Comparison of ENCODE assay signal across 14 cellular contexts in genomic region chr20:3680701-3681351, GRCh38. TPM values are rescaled to one million over a fixed set of nuclear protein-coding genes. Genes with fewer than 3 reads are reported as not detected.
DNase-seq lines count a peak whose midpoint lies in the region; ATAC-seq, FAIRE-seq and TF ChIP-seq lines count a peak whose summit lies in the region.
"Had no signal": no experiment of that assay in that cellular context is flagged by ENCODE, and none has a peak within 500 bp of the region (broad histone marks: within the 10 kb centered on the region; RNA-seq: fewer than 3 reads in every experiment).

No MANE protein-coding gene starts in this region.

- no peak for ATAC-seq in GM21529 (IDR thresholded peaks at IDR 0.05; ENCODE audit: unreplicated experiment)
- ATAC-seq in GM19452 (IDR thresholded peaks at IDR 0.05; ENCODE audit: unreplicated experiment) = no peak
- ATAC-seq in natural killer cell = no peak
- ATAC-seq: stimulated activated naive B cell treated with anti-CD40 and anti-IgM and Interleukin-4, amounts not matched to agents 10 μg/mL and 1 μg/mL and 100 μg/mL, for 72 hours had no signal

- intact Hi-C loops in kidney (cut with DNase I) = no loop called here
- intact Hi-C loops in natural killer cell (cut with micrococcal nuclease) = no loop called here

- H2AFZ ChIP-seq in smooth muscle cell (ENCODE audit: low read depth) = peak overlapping the region; percentile 59

- H3K27me3 ChIP-seq in H7 (ENCODE audit: control insufficient read depth, insufficient read depth, low read length) (peaks cover 13% of the 10 kb centered on the region), smooth muscle cell (ENCODE audit: low read depth) (peaks cover 4% of the 10 kb centered on the region)

- no peaks in the 10 kb centered on the region for H3F3A ChIP-seq in smooth muscle cell (ENCODE audit: low read depth)

- H3K4me1 ChIP-seq in kidney (ENCODE audit: control insufficient read depth in 1 of 2, insufficient read depth in 1 of 2, low read depth in 1 of 2, low read length in 2 of 2) (peaks cover 0 to 2% of the 10 kb centered on the region in 2 donors), smooth muscle cell (ENCODE audit: low read depth) (peaks cover 8% of the 10 kb centered on the region)

- no peak for FAIRE-seq in kidney (lab: Jason Lieb, UNC)

- no peak overlapping the region for H3K27ac Mint-ChIP-seq in natural killer cell
- H3K27ac Mint-ChIP-seq: activated naive CD4-positive, alpha-beta T cell treated with anti-CD3 and anti-CD28 coated beads, Interleukin-2, amount 50 U/mL, for 24 hours had no signal

- no peak overlapping the region for H3K4me3 ChIP-seq in H7 (ENCODE audit: insufficient read depth, low read depth, low read length)
- H3K4me3 ChIP-seq in cardiac fibroblast (replicated peaks in 1 of 2; ENCODE audit: low read depth in 2 of 2, low read length in 2 of 2) = peak overlapping the region; percentile 49 to 60
- H3K4me3 ChIP-seq in kidney (ENCODE audit: low read length in 2 of 2) = no peak overlapping the region
- peak overlapping the region; percentile 56 for H3K4me3 ChIP-seq in smooth muscle cell

- H3K9me3 ChIP-seq in kidney (ENCODE audit: control insufficient read depth in 1 of 2, low read length in 2 of 2) (no peaks in the 10 kb centered on the region), smooth muscle cell (replicated peaks; ENCODE audit: low read depth) (no peaks in the 10 kb centered on the region)

- H4K20me1 ChIP-seq in smooth muscle cell (ENCODE audit: low read depth) = no peaks in the 10 kb centered on the region

- H3K4me3 Mint-ChIP-seq in natural killer cell = no peak overlapping the region
- H3K4me3 Mint-ChIP-seq: activated naive CD4-positive, alpha-beta T cell treated with anti-CD3 and anti-CD28 coated beads, Interleukin-2, amount 50 U/mL, for 24 hours had no signal

- TF ChIP-seq CTCF in cardiac fibroblast (IDR thresholded peaks at IDR 0.05; ENCODE audit: low read depth, low read length) (no peak), kidney (IDR thresholded peaks at IDR 0.05; ENCODE audit: borderline replicate concordance, extremely low read depth, insufficient read depth) (no peak), smooth muscle cell (IDR thresholded peaks at IDR 0.05; ENCODE audit: borderline replicate concordance, insufficient read depth, poor library complexity, severe bottlenecking) (no peak), natural killer cell (IDR thresholded peaks at IDR 0.05) (no peak)

- no peaks in the 10 kb centered on the region for H3K79me2 ChIP-seq in smooth muscle cell (ENCODE audit: low read depth)

- peak overlapping the region; percentile 90 for H3K4me2 ChIP-seq in smooth muscle cell

- WGBS in smooth muscle cell (ENCODE audit: low lambda C conversion rate) = 80% methylated on average over 10 of the region's 15 CpGs

- H3K9ac ChIP-seq in kidney (ENCODE audit: low read length in 2 of 2) (no peak overlapping the region), smooth muscle cell (ENCODE audit: low read depth) (no peak overlapping the region)

- H3K36me3 Mint-ChIP-seq in natural killer cell = no peaks in the 10 kb centered on the region
- H3K36me3 Mint-ChIP-seq: activated naive CD4-positive, alpha-beta T cell treated with anti-CD3 and anti-CD28 coated beads, Interleukin-2, amount 50 U/mL, for 24 hours; stimulated activated naive B cell treated with anti-CD40 and anti-IgM and Interleukin-4, amounts not matched to agents 10 μg/mL and 1 μg/mL and 100 μg/mL, for 72 hours had no signal

- DNase-seq in H7 = peak; percentile 74
- DNase-seq in cardiac fibroblast (ENCODE audit: low read depth in 2 of 2) = no peak
- peak; percentile 58 for DNase-seq in kidney
- no peak for DNase-seq in smooth muscle cell (lab: John Stamatoyannopoulos, UW; ENCODE audit: unreplicated experiment)
- DNase-seq in natural killer cell = no peak
- no peak for DNase-seq in COR-L47 (lab: John Stamatoyannopoulos, UW)
- DNase-seq: activated CD4-positive, alpha-beta T cell treated with anti-CD3 and anti-CD28 coated beads, Interleukin-2, amount 50 U/mL, for 4 hours; NCI-H524 treated with DMSO at 0.1 percent for 48 hours; stimulated activated CD4-positive, alpha-beta T cell treated with anti-CD3 and anti-CD28 coated beads, Interleukin-12 subunit alpha, Interleukin-12 subunit beta, amount 100 ng/mL, for 4 hours; stimulated activated naive B cell treated with anti-CD40 and anti-IgM and Interleukin-4, amounts not matched to agents 10 μg/mL and 1 μg/mL and 100 μg/mL, for 72 hours had no signal

- no peaks in the 10 kb centered on the region for H3K9me3 Mint-ChIP-seq in natural killer cell
- H3K9me3 Mint-ChIP-seq: activated naive CD4-positive, alpha-beta T cell treated with anti-CD3 and anti-CD28 coated beads, Interleukin-2, amount 50 U/mL, for 24 hours; stimulated activated naive B cell treated with anti-CD40 and anti-IgM and Interleukin-4, amounts not matched to agents 10 μg/mL and 1 μg/mL and 100 μg/mL, for 72 hours had no signal

- H3K27ac ChIP-seq in kidney (ENCODE audit: low read depth in 2 of 2, low read length in 2 of 2) (no peak overlapping the region), smooth muscle cell (ENCODE audit: low read depth) (no peak overlapping the region)

- H3K36me3 ChIP-seq in H7 (replicated peaks; ENCODE audit: control insufficient read depth, insufficient read depth, low read length) (no peaks in the 10 kb centered on the region), kidney (ENCODE audit: control insufficient read depth in 1 of 2, insufficient read depth in 2 of 2, low read length in 2 of 2) (no peaks in the 10 kb centered on the region), smooth muscle cell (ENCODE audit: low read depth) (no peaks in the 10 kb centered on the region)

- H3K27me3 Mint-ChIP-seq in natural killer cell (ENCODE audit: low read depth in 2 of 2) = peaks cover 47 to 60% of the 10 kb centered on the region in 2 donors

- H3K4me1 Mint-ChIP-seq in natural killer cell = peaks cover 0 to 11% of the 10 kb centered on the region in 2 donors
- H3K4me1 Mint-ChIP-seq: activated naive CD4-positive, alpha-beta T cell treated with anti-CD3 and anti-CD28 coated beads, Interleukin-2, amount 50 U/mL, for 24 hours had no signal

RNA-seq across cellular contexts. Expression of gene ADAM33, which starts 1.0 kb away (rescaled TPM):
- total RNA-seq in H7 (2014; rRNA removed; shearing (Covaris generic)) = 3.3 and 5.5 TPM in 2 replicates
- total RNA-seq in kidney (4.3 TPM), smooth muscle cell (5.1 and 8.0 TPM in 2 replicates), natural killer cell (not detected)
- polyA plus RNA-seq in kidney (ENCODE audit: insufficient read depth, low read depth, low replicate concordance) (4.1 TPM), smooth muscle cell (5.8 and 7.4 TPM in 2 replicates)

RNA-seq across cellular contexts. Expression of gene GFRA4, which starts 17.6 kb away (rescaled TPM):
- not detected in 2 replicates for total RNA-seq in H7 (2014; rRNA removed; shearing (Covaris generic))
- total RNA-seq in kidney = not detected
- polyA plus RNA-seq in kidney (ENCODE audit: insufficient read depth, low read depth, low replicate concordance) = 0.56 TPM
- total RNA-seq in smooth muscle cell = not detected in 2 replicates
- polyA plus RNA-seq in smooth muscle cell = not detected in 2 replicates
- not detected for total RNA-seq in natural killer cell
- total RNA-seq: liver had no signal
- polyA plus RNA-seq: liver had no signal

RNA-seq across cellular contexts. Expression of gene SIGLEC1, which starts 31.6 kb away (rescaled TPM):
- total RNA-seq in H7 (2014; rRNA removed; shearing (Covaris generic)) = not detected in 2 replicates
- 20.2 TPM for total RNA-seq in kidney
- 2.4 TPM for polyA plus RNA-seq in kidney (ENCODE audit: insufficient read depth, low read depth, low replicate concordance)
- not detected in 2 replicates for total RNA-seq in smooth muscle cell
- polyA plus RNA-seq in smooth muscle cell = not detected in 2 replicates
- under 1 TPM; 0.09 to 0.36 (median 0.30) TPM for total RNA-seq in natural killer cell

RNA-seq across cellular contexts. Expression of gene HSPA12B, which starts 51.7 kb away (rescaled TPM):
- total RNA-seq in H7 (2014; rRNA removed; shearing (Covaris generic)) = 0.97 and 2.4 TPM in 2 replicates
- total RNA-seq in kidney (18.9 TPM), smooth muscle cell (0.04 and 0.40 TPM in 2 replicates), natural killer cell (not detected)
- polyA plus RNA-seq in kidney (ENCODE audit: insufficient read depth, low read depth, low replicate concordance) (8.7 TPM), smooth muscle cell (0.72 and 1.0 TPM in 2 replicates)

Comparison
In these comparisons a context has a peak if more than half of its experiments do, and no peak if none do; other contexts are left out.
1. DNase-seq: peak in H7 (single experiment) and kidney (single experiment); none in cardiac fibroblast (0 of 2), smooth muscle cell (single experiment), natural killer cell (single experiment) and COR-L47 (single experiment).
2. H3K4me3 ChIP-seq: peak in cardiac fibroblast (2 of 2) and smooth muscle cell (single experiment); none in H7 (single experiment) and kidney (0 of 2).
3. RNA of gene SIGLEC1, which starts 31.6 kb away (total RNA-seq): 20.2 TPM in kidney (single experiment); 0.09 to 0.36 TPM in natural killer cell, not detected in H7 and not detected in smooth muscle cell; every median in the first group is over 10 times any median in the second.